8 cellular contexts compared by ENCODE assay signal in the genomic region with DNA sequence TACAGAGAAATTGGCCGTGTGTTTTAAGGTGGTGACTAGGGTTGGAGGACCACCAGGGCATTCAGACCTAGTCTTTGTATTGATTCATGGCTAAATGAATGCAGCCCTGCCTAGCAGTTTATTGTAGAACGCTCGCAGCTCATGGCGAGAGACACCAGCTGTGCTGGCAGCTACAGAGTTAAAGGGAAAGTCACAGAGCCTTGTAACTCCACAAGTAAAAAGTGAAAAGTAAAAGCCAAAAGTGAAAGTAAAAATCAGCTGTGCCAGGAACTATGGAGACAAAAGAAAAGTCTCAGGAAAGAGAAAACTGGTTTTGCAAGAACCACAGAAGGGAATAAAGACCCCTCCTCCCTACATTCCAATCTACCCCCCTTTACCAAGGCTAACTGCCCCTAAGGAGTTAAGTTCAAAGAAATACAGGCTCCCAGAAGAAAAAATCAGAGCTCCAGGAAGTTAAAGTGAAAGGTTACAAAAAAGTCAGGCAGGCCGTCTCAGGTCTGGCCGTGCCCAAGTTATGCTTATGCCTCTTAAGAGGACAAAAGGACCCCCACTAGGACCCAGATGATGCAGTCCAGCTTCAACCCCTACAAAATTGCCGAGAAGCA. TPM values are rescaled to one million over a fixed set of nuclear protein-coding genes. Genes with fewer than 3 reads are reported as not detected.
DNase-seq lines count a peak whose midpoint lies in the region; ATAC-seq and TF ChIP-seq lines count a peak whose summit lies in the region.

No MANE protein-coding gene starts in this region.

- H3K4me1 ChIP-seq in mucosa of descending colon (ENCODE audit: low read depth): peaks cover 8% of the 10 kb centered on the region

- peak; percentile 44 for ATAC-seq in Right ventricle myocardium inferior
- ATAC-seq in mucosa of descending colon: peak; percentile 83
- ATAC-seq in GM21825 (IDR thresholded peaks at IDR 0.05; ENCODE audit: unreplicated experiment): no peak
- ATAC-seq in GM18519 (IDR thresholded peaks at IDR 0.05; ENCODE audit: low FRiP score, unreplicated experiment): no peak

- DNase-seq in Right ventricle myocardium inferior (ENCODE audit: missing footprints) (no peak), cardiac septum (ENCODE audit: low spot score) (no peak), RPMI7951 (ENCODE audit: low read depth) (peak; percentile 76), epidermal melanocyte (ENCODE audit: insufficient read length, low spot score) (peak; percentile 30), mucosa of descending colon (peak in 1 of 3 donors; percentile 56), iPS-NIHi7 (ENCODE audit: extremely low spot score) (no peak)

- H3K36me3 ChIP-seq in mucosa of descending colon (ENCODE audit: low read depth): no peaks in the 10 kb centered on the region

- no peaks in the 10 kb centered on the region for H3K9me3 ChIP-seq in mucosa of descending colon

- H3K4me3 ChIP-seq in mucosa of descending colon: peak overlapping the region; percentile 15

- no peak for TF ChIP-seq CTCF in mucosa of descending colon (IDR thresholded peaks at IDR 0.05)

- intact Hi-C loops in Right ventricle myocardium inferior (cut with DNase I): no loop called here
- intact Hi-C loops in cardiac septum (cut with DNase I): loop anchor here (2.0 kb wide), 1 partner anchor 55 kb away; a partner anchor contains a TSS
- intact Hi-C loops in mucosa of descending colon (cut with DNase I, micrococcal nuclease): no loop called here

RNA-seq across cellular contexts. Expression of a gene that starts 46.4 kb away (rescaled TPM):
- total RNA-seq in Right ventricle myocardium inferior: 14.3 TPM
- total RNA-seq in cardiac septum: 14.5 TPM
- 18.9 and 20.3 TPM in 2 replicates for total RNA-seq in RPMI7951 (2014; rRNA removed; shearing (Covaris generic))
- 10 to 100 TPM; 27.4 to 42.6 (median 28.0) TPM for total RNA-seq in mucosa of descending colon

RNA-seq across cellular contexts. Expression of a gene that starts 47.0 kb away (rescaled TPM):
- total RNA-seq in Right ventricle myocardium inferior (0.16 TPM), cardiac septum (0.51 TPM), mucosa of descending colon (under 1 TPM; 0.13 to 0.77 (median 0.32) TPM)
- under 0.01 TPM in 2 replicates for total RNA-seq in RPMI7951 (2014; rRNA removed; shearing (Covaris generic))

RNA-seq across cellular contexts. Expression of a gene that starts 54.9 kb away (rescaled TPM):
- total RNA-seq in Right ventricle myocardium inferior (1,782 TPM), cardiac septum (532 TPM), mucosa of descending colon (100 to 1,000 TPM; 144 to 186 (median 149) TPM)
- total RNA-seq in RPMI7951 (2014; rRNA removed; shearing (Covaris generic)): 110 and 121 TPM in 2 replicates

RNA-seq across cellular contexts. Expression of a gene that starts 55.2 kb away (rescaled TPM):
- total RNA-seq in Right ventricle myocardium inferior (764 TPM), cardiac septum (244 TPM), mucosa of descending colon (100 to 1,000 TPM; 185 to 252 (median 226) TPM)
- 148 and 164 TPM in 2 replicates for total RNA-seq in RPMI7951 (2014; rRNA removed; shearing (Covaris generic))

Comparison
In these comparisons a context has a peak if more than half of its experiments do, and no peak if none do; other contexts are left out.
1. ATAC-seq: peak in Right ventricle myocardium inferior (single experiment) and mucosa of descending colon (single experiment); none in GM21825 (single experiment) and GM18519 (single experiment).
2. DNase-seq: peak in RPMI7951 (single experiment) and epidermal melanocyte (single experiment); none in Right ventricle myocardium inferior (single experiment), cardiac septum (single experiment) and iPS-NIHi7 (single experiment).